Comparison of ENCODE assay signal across 3 cellular contexts in genomic region chr6:16278750-16279149, GRCh38.
TF ChIP-seq lines count a peak whose summit lies in the region.

No MANE protein-coding gene starts in this region.

TF ChIP-seq in HCT116, 20 proteins besides CTCF, POLR2A, EP300 and RAD21 (continues in another document):
- TF ChIP-seq EZH2phosphoT487 (IDR thresholded peaks at IDR 0.05; ENCODE audit: borderline replicate concordance) (no peak), ELF1 (IDR thresholded peaks at IDR 0.05; ENCODE audit: borderline replicate concordance, low read depth) (no peak), POLR2AphosphoS5 (IDR thresholded peaks at IDR 0.05; ENCODE audit: low read depth, low read length) (no peak), EGR1 (IDR thresholded peaks at IDR 0.05; ENCODE audit: low read depth) (no peak), ZFX (IDR thresholded peaks at IDR 0.05) (no peak), MAX (IDR thresholded peaks at IDR 0.05) (no peak), JUND (IDR thresholded peaks at IDR 0.05) (no peak), TCF7L2 (IDR thresholded peaks at IDR 0.05; ENCODE audit: borderline replicate concordance, extremely low read depth, insufficient read depth, insufficient read length) (no peak), FOSL1 (IDR thresholded peaks at IDR 0.05; ENCODE audit: low read depth) (no peak), CBX3 (IDR thresholded peaks at IDR 0.05; ENCODE audit: low read depth) (no peak), YY1 (IDR thresholded peaks at IDR 0.05; ENCODE audit: extremely low read depth, insufficient replicate concordance, low read depth, low read length) (no peak), EZH2 (IDR thresholded peaks at IDR 0.05) (no peak), ZBTB33 (IDR thresholded peaks at IDR 0.05; ENCODE audit: extremely low read depth, insufficient replicate concordance, low read length) (no peak), REST (IDR thresholded peaks at IDR 0.05; ENCODE audit: low read depth) (no peak), SRF (IDR thresholded peaks at IDR 0.05; ENCODE audit: low read depth) (no peak), ATF3 (IDR thresholded peaks at IDR 0.05) (no peak), ZNF274 (IDR thresholded peaks at IDR 0.05; ENCODE audit: low read depth, low read length) (no peak)

TF ChIP-seq in HEK293, 187 proteins besides CTCF, POLR2A, EP300 and RAD21:
- TF ChIP-seq MEIS1 (CRISPR knock-in tag; IDR thresholded peaks at IDR 0.05; ENCODE audit: borderline replicate concordance) = no peak
- peak; percentile 55 for TF ChIP-seq ZFHX2 (tag by site-specific recombination; conservative IDR thresholded peaks at IDR 0.05)
- TF ChIP-seq EGR2 (tag by site-specific recombination; IDR thresholded peaks at IDR 0.05; ENCODE audit: low read depth) = peak; percentile 48; the same call in 1 of the 2 replicates
TF ChIP-seq in HEK293: peak in this region for 2.

TF ChIP-seq in H1, 55 proteins besides CTCF, POLR2A, EP300 and RAD21:
- TF ChIP-seq, protein P1, sequence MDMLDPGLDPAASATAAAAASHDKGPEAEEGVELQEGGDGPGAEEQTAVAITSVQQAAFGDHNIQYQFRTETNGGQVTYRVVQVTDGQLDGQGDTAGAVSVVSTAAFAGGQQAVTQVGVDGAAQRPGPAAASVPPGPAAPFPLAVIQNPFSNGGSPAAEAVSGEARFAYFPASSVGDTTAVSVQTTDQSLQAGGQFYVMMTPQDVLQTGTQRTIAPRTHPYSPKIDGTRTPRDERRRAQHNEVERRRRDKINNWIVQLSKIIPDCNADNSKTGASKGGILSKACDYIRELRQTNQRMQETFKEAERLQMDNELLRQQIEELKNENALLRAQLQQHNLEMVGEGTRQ (IDR thresholded peaks at IDR 0.05; ENCODE audit: low read length) = no peak
- TF ChIP-seq SUZ12 (IDR thresholded peaks at IDR 0.05; ENCODE audit: low read length) = no peak
- TF ChIP-seq, protein P2, sequence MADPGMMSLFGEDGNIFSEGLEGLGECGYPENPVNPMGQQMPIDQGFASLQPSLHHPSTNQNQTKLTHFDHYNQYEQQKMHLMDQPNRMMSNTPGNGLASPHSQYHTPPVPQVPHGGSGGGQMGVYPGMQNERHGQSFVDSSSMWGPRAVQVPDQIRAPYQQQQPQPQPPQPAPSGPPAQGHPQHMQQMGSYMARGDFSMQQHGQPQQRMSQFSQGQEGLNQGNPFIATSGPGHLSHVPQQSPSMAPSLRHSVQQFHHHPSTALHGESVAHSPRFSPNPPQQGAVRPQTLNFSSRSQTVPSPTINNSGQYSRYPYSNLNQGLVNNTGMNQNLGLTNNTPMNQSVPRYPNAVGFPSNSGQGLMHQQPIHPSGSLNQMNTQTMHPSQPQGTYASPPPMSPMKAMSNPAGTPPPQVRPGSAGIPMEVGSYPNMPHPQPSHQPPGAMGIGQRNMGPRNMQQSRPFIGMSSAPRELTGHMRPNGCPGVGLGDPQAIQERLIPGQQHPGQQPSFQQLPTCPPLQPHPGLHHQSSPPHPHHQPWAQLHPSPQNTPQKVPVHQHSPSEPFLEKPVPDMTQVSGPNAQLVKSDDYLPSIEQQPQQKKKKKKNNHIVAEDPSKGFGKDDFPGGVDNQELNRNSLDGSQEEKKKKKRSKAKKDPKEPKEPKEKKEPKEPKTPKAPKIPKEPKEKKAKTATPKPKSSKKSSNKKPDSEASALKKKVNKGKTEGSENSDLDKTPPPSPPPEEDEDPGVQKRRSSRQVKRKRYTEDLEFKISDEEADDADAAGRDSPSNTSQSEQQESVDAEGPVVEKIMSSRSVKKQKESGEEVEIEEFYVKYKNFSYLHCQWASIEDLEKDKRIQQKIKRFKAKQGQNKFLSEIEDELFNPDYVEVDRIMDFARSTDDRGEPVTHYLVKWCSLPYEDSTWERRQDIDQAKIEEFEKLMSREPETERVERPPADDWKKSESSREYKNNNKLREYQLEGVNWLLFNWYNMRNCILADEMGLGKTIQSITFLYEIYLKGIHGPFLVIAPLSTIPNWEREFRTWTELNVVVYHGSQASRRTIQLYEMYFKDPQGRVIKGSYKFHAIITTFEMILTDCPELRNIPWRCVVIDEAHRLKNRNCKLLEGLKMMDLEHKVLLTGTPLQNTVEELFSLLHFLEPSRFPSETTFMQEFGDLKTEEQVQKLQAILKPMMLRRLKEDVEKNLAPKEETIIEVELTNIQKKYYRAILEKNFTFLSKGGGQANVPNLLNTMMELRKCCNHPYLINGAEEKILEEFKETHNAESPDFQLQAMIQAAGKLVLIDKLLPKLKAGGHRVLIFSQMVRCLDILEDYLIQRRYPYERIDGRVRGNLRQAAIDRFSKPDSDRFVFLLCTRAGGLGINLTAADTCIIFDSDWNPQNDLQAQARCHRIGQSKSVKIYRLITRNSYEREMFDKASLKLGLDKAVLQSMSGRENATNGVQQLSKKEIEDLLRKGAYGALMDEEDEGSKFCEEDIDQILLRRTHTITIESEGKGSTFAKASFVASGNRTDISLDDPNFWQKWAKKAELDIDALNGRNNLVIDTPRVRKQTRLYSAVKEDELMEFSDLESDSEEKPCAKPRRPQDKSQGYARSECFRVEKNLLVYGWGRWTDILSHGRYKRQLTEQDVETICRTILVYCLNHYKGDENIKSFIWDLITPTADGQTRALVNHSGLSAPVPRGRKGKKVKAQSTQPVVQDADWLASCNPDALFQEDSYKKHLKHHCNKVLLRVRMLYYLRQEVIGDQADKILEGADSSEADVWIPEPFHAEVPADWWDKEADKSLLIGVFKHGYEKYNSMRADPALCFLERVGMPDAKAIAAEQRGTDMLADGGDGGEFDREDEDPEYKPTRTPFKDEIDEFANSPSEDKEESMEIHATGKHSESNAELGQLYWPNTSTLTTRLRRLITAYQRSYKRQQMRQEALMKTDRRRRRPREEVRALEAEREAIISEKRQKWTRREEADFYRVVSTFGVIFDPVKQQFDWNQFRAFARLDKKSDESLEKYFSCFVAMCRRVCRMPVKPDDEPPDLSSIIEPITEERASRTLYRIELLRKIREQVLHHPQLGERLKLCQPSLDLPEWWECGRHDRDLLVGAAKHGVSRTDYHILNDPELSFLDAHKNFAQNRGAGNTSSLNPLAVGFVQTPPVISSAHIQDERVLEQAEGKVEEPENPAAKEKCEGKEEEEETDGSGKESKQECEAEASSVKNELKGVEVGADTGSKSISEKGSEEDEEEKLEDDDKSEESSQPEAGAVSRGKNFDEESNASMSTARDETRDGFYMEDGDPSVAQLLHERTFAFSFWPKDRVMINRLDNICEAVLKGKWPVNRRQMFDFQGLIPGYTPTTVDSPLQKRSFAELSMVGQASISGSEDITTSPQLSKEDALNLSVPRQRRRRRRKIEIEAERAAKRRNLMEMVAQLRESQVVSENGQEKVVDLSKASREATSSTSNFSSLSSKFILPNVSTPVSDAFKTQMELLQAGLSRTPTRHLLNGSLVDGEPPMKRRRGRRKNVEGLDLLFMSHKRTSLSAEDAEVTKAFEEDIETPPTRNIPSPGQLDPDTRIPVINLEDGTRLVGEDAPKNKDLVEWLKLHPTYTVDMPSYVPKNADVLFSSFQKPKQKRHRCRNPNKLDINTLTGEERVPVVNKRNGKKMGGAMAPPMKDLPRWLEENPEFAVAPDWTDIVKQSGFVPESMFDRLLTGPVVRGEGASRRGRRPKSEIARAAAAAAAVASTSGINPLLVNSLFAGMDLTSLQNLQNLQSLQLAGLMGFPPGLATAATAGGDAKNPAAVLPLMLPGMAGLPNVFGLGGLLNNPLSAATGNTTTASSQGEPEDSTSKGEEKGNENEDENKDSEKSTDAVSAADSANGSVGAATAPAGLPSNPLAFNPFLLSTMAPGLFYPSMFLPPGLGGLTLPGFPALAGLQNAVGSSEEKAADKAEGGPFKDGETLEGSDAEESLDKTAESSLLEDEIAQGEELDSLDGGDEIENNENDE (IDR thresholded peaks at IDR 0.05; ENCODE audit: insufficient replicate concordance, low read length) = no peak
- TF ChIP-seq GABPA (IDR thresholded peaks at IDR 0.05; ENCODE audit: borderline replicate concordance, insufficient read depth, low read length) = no peak
- TF ChIP-seq ZNF274 (IDR thresholded peaks at IDR 0.05; ENCODE audit: borderline replicate concordance, extremely low read depth, low read length) = no peak
- no peak for TF ChIP-seq SRF (IDR thresholded peaks at IDR 0.05; ENCODE audit: low read depth, low read length)
- no peak for TF ChIP-seq RXRA (IDR thresholded peaks at IDR 0.05; ENCODE audit: insufficient read depth, low read depth, low read length)
- TF ChIP-seq ATF2 (IDR thresholded peaks at IDR 0.05; ENCODE audit: low read length) = no peak
- no peak for TF ChIP-seq TAF7 (optimal IDR thresholded peaks at IDR 0.05; ENCODE audit: borderline replicate concordance, low read depth, low read length)
- TF ChIP-seq YY1 (IDR thresholded peaks at IDR 0.05; ENCODE audit: low read depth, low read length) = no peak
- TF ChIP-seq JUN (IDR thresholded peaks at IDR 0.05; ENCODE audit: low read depth, low read length) = no peak
- no peak for TF ChIP-seq TAF1 (IDR thresholded peaks at IDR 0.05; ENCODE audit: low read depth, low read length)
- TF ChIP-seq TEAD4 (IDR thresholded peaks at IDR 0.05; ENCODE audit: low read depth, low read length) = no peak
- no peak for TF ChIP-seq CHD2 (IDR thresholded peaks at IDR 0.05; ENCODE audit: low read length)
